In the genomic region with DNA sequence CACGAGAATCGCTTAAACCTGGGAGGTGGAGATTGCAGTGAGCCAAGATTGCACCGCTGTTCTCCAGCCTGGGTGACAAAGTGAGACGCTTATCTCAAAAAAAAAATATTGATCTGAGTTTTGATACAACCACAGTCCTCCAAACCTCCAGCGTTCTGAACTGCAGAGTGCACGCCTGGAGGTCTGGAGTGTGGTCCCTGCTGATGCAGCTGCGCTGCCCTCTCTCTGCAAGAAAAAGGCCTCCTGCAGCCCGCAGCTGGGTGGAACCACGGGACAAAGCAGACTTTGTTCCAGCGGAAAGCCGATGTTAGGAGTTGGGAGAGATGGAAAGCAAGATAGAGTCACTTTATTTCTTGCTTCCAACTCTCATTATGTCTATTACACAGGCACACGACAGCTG, we compare ENCODE assay signal across 1 cellular context.
TF ChIP-seq lines count a peak whose summit lies in the region.

No MANE protein-coding gene starts in this region.

TF ChIP-seq in SK-N-SH, 30 proteins besides CTCF, POLR2A, EP300 and RAD21 (continued from another document):
- no peak for TF ChIP-seq REST (IDR thresholded peaks at IDR 0.05; ENCODE audit: low read depth, low read length)
- no peak for TF ChIP-seq NFIC (IDR thresholded peaks at IDR 0.05; ENCODE audit: borderline replicate concordance)
- no peak for TF ChIP-seq GABPA (IDR thresholded peaks at IDR 0.05; ENCODE audit: low read depth)
